ENCODE assay signal across 26 cellular contexts in the genomic region with DNA sequence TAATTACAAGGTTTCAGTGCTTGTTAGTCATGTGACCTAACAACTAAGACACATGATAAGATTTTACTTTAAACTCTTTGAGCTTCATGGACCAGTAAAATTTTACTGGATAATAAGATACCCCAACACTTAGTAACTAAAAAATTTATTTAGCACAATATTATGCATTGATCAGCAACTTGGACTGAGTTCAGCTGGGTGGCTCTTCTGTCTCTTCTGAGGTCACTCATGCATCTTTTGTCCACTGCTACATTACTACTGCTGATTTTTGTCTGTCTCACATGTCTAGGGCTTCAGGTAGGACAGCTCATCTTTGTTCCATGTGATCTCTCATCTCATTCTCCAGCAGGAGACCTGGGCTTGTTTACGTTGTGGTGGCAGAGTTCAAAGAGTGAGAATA.
DNase-seq lines count a peak whose midpoint lies in the region; ATAC-seq, FAIRE-seq and TF ChIP-seq lines count a peak whose summit lies in the region.
"Had no signal": no experiment of that assay in that cellular context is flagged by ENCODE, and none has a peak within 500 bp of the region (broad histone marks: within the 10 kb centered on the region; RNA-seq: fewer than 3 reads in every experiment).

No MANE protein-coding gene starts in this region.

- no peak for TF ChIP-seq RAD21 in K562 (CRISPR knock-in tag; conservative IDR thresholded peaks at IDR 0.05 in 1 of 2, IDR thresholded peaks at IDR 0.05 in 1 of 2)

- H4K20me1 ChIP-seq in GM23338 (replicated peaks; ENCODE audit: insufficient read depth) (no peaks in the 10 kb centered on the region), K562 (replicated peaks; ENCODE audit: control insufficient read depth, insufficient read depth, low read length) (no peaks in the 10 kb centered on the region)
- H4K20me1 ChIP-seq: BLaER1 had no signal

- H3K27ac ChIP-seq in GM23338 (ENCODE audit: low read depth) (no peak overlapping the region), HEK293 (ENCODE audit: extremely low read depth, low read depth, low read length) (no peak overlapping the region), K562 (ENCODE audit: extremely low read depth, low read depth, low read length) (no peak overlapping the region)
- H3K27ac ChIP-seq: BLaER1 had no signal

- in situ Hi-C loops in K562 (cut with MboI) = no loop called here

- H3K27me3 Mint-ChIP-seq in GM23338 (ENCODE audit: insufficient read depth, low read depth, poor library complexity) = peaks cover 2% of the 10 kb centered on the region
- H3K27me3 Mint-ChIP-seq: CD4-positive, alpha-beta memory T cell; CD4-positive, CD25-positive, alpha-beta regulatory T cell; CD8-positive, alpha-beta memory T cell had no signal

- H3K4me1 ChIP-seq in GM23338 (ENCODE audit: insufficient read depth) = no peaks in the 10 kb centered on the region
- no peaks in the 10 kb centered on the region for H3K4me1 ChIP-seq in HEK293 (ENCODE audit: control insufficient read depth, insufficient read depth, low read length)
- H3K4me1 ChIP-seq in K562 (replicated peaks in 1 of 2; ENCODE audit: control insufficient read depth in 2 of 2, insufficient read depth in 2 of 2, low read length in 2 of 2) = no peaks in the 10 kb centered on the region; a peak in 1 of 5 replicates
- H3K4me1 ChIP-seq: BLaER1 had no signal

- H3K9me3 ChIP-seq in HEK293 (ENCODE audit: control insufficient read depth, insufficient read depth, low read depth, low read length) (no peaks in the 10 kb centered on the region), K562 (replicated peaks; ENCODE audit: control insufficient read depth, insufficient read depth, low read depth, low read length) (no peaks in the 10 kb centered on the region)
- H3K9me3 ChIP-seq: BE2C, BLaER1 had no signal

- H3K4me3 Mint-ChIP-seq in GM23338 = no peak overlapping the region
- H3K4me3 Mint-ChIP-seq: CD14-positive monocyte; CD4-positive, alpha-beta memory T cell; CD4-positive, CD25-positive, alpha-beta regulatory T cell; CD8-positive, alpha-beta memory T cell had no signal

- H3F3A ChIP-seq in GM23338 (replicated peaks; ENCODE audit: low read depth) = no peaks in the 10 kb centered on the region

- no peak overlapping the region for H3K27ac Mint-ChIP-seq in GM23338
- H3K27ac Mint-ChIP-seq: CD14-positive monocyte; CD4-positive, alpha-beta memory T cell; CD4-positive, CD25-positive, alpha-beta regulatory T cell; CD8-positive, alpha-beta memory T cell had no signal

- TF ChIP-seq EP300 in K562 (IDR thresholded peaks at IDR 0.05; ENCODE audit: low read length) = no peak

- no peaks in the 10 kb centered on the region for H3K36me3 ChIP-seq in GM23338 (ENCODE audit: insufficient read depth)
- no peaks in the 10 kb centered on the region for H3K36me3 ChIP-seq in HEK293 (ENCODE audit: control insufficient read depth in 2 of 2, insufficient read depth in 1 of 2, low read length in 2 of 2)
- no peaks in the 10 kb centered on the region for H3K36me3 ChIP-seq in K562 (ENCODE audit: control insufficient read depth, insufficient read depth, low read length)
- H3K36me3 ChIP-seq: BE2C, BLaER1 had no signal

- H3K4me3 ChIP-seq in GM23338 = no peak overlapping the region
- H3K4me3 ChIP-seq in HEK293 (ENCODE audit: low read depth, low read length) = no peak overlapping the region
- no peak overlapping the region for H3K4me3 ChIP-seq in K562
- H3K4me3 ChIP-seq: BLaER1, GM12878 had no signal

- CTCF ChIA-PET in HEK293 (lab: Yijun Ruan, JAX) = interaction anchor here (0.6 kb wide), 1 partner anchor 13 kb away, joined by 3 read pairs; no protein-coding TSS in a partner anchor
- CTCF ChIA-PET in K562 (lab: Yijun Ruan, JAX; ENCODE audit: low intra/inter-chr PET ratio) = no interaction called here

- H3K9me2 ChIP-seq in GM23338 (ENCODE audit: insufficient read depth) = peaks cover 8% of the 10 kb centered on the region; the same call in 1 of the 2 replicates

- H3K9me3 Mint-ChIP-seq in GM23338 = peaks cover 22% of the 10 kb centered on the region

- TF ChIP-seq CTCF in GM23338 (conservative IDR thresholded peaks at IDR 0.05; ENCODE audit: low read depth in 2 of 2) (no peak), HEK293 (tag by site-specific recombination; IDR thresholded peaks at IDR 0.05) (no peak), K562 (IDR thresholded peaks at IDR 0.05 in 2 of 3, conservative IDR thresholded peaks at IDR 0.05 in 1 of 3; ENCODE audit: insufficient read depth in 2 of 3, low read depth in 1 of 3, low read length in 3 of 3) (no peak)

- H3K4me1 Mint-ChIP-seq in GM23338 = no peaks in the 10 kb centered on the region; the same call in 2 of the 3 replicates
- H3K4me1 Mint-ChIP-seq: CD14-positive monocyte; CD4-positive, alpha-beta memory T cell; CD4-positive, CD25-positive, alpha-beta regulatory T cell; CD8-positive, alpha-beta memory T cell had no signal

- H3K27me3 ChIP-seq in GM23338 (ENCODE audit: insufficient read depth) (no peaks in the 10 kb centered on the region), K562 (ENCODE audit: control insufficient read depth in 2 of 2, insufficient read depth in 2 of 2, low read length in 2 of 2) (no peaks in the 10 kb centered on the region; a peak in 2 of 5 replicates)
- H3K27me3 ChIP-seq: BE2C, BLaER1 had no signal

- H3K9ac ChIP-seq in K562 (ENCODE audit: insufficient read depth in 1 of 2, low read depth in 2 of 2, low read length in 2 of 2) = no peak overlapping the region
- H3K9ac ChIP-seq: BLaER1 had no signal

- H3K9me1 ChIP-seq in K562 (ENCODE audit: control insufficient read depth, insufficient read depth, low read length) = no peaks in the 10 kb centered on the region

- ATAC-seq in GM23338 = no peak
- ATAC-seq in K562 = no peak
- no peak for ATAC-seq in GM19328 (IDR thresholded peaks at IDR 0.05; ENCODE audit: unreplicated experiment)
- ATAC-seq: GM12878 had no signal

- no peaks in the 10 kb centered on the region for H3K79me2 ChIP-seq in GM23338 (replicated peaks; ENCODE audit: insufficient read depth)
- H3K79me2 ChIP-seq in K562 (ENCODE audit: control insufficient read depth, insufficient read depth, low read length) = no peaks in the 10 kb centered on the region

- H3K36me3 Mint-ChIP-seq in GM23338 (ENCODE audit: low read depth) = peaks cover 8% of the 10 kb centered on the region; the same call in 2 of the 3 replicates
- H3K36me3 Mint-ChIP-seq: CD14-positive monocyte; CD4-positive, alpha-beta memory T cell; CD4-positive, CD25-positive, alpha-beta regulatory T cell had no signal

- FAIRE-seq in K562 (lab: Jason Lieb, UNC) = no peak
- FAIRE-seq: A204.1, GM12878, GM12892, GM18507 had no signal

- no TSS peak for BruUV-seq in K562 (replicated peaks; lab: Mats Ljungman, UMichigan)

- POLR2A ChIA-PET in HEK293 (lab: Yijun Ruan, JAX) = no interaction called here
- POLR2A ChIA-PET in K562 (lab: Yijun Ruan, JAX) = no interaction called here

- no peak overlapping the region for H3K4me2 ChIP-seq in GM23338
- no peak overlapping the region for H3K4me2 ChIP-seq in K562 (ENCODE audit: insufficient read depth, low read length)
- H3K4me2 ChIP-seq: BLaER1 had no signal

- H2AFZ ChIP-seq in GM23338 (no peak overlapping the region), K562 (ENCODE audit: low read depth, low read length) (no peak overlapping the region)

- 17% methylated on average over 1 of the region's 1 CpG for WGBS in K562 (ENCODE audit: insufficient coverage, low coverage, missing lambda C conversion rate)

- intact Hi-C loops in K562 (cut with micrococcal nuclease) = no loop called here

- TF ChIP-seq POLR2A in K562 (conservative IDR thresholded peaks at IDR 0.05) = no peak

- no peak for DNase-seq in GM23338 (ENCODE audit: low spot score)
- no peak for DNase-seq in K562 (ENCODE audit: extremely low read depth in 1 of 4, low spot score in 3 of 4)
- no peak for DNase-seq in NCI-H1930 (lab: John Stamatoyannopoulos, UW)
- DNase-seq: 8988T; ACHN; BE2C; C1 segment of cervical spinal cord; CD4-positive, alpha-beta memory T cell; CD4-positive, CD25-positive, alpha-beta regulatory T cell; CD8-positive, alpha-beta memory T cell; COR-L47; DMS 273 treated with DMSO at 0.1 percent for 48 hours; DMS153; DMS53; DMS79; DND-41; EL; GDM1 had no signal

TF ChIP-seq in GM23338, 12 proteins besides CTCF, POLR2A, EP300 and RAD21 (continues in another document):
- TF ChIP-seq JUNB (IDR thresholded peaks at IDR 0.05; ENCODE audit: unreplicated experiment) (no peak), POLR2AphosphoS5 (IDR thresholded peaks at IDR 0.05; ENCODE audit: low read depth) (no peak)

TF ChIP-seq in HEK293, 187 proteins besides CTCF, POLR2A, EP300 and RAD21:
- TF ChIP-seq, protein P1, sequence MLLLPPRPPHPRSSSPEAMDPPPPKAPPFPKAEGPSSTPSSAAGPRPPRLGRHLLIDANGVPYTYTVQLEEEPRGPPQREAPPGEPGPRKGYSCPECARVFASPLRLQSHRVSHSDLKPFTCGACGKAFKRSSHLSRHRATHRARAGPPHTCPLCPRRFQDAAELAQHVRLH (tag by site-specific recombination; IDR thresholded peaks at IDR 0.05) = no peak
- TF ChIP-seq SETDB1 (IDR thresholded peaks at IDR 0.05; ENCODE audit: insufficient read length, low read length) = peak; percentile 67
